In the genomic region with DNA sequence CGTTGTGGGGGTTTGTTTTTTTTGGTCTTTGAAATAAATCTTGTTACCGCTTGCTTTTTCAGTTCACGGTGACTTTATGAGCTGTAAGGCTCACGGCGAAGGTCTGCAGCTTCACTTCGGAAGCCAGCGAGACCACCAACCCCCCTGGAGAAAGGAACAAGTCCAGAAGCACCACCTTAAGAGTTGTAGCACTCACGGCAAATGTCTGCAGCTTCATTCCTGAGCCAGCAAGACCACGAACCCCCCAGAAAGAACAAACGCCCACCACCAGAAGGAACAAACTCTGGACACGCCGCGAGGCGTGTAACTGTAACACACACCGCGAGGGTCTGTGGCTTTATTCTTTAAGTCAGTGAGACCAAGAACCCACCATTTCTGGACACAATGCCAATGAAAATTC, we compare ENCODE assay signal across 19 cellular contexts. TPM values are rescaled to one million over a fixed set of nuclear protein-coding genes. Genes with fewer than 3 reads are reported as not detected.
DNase-seq lines count a peak whose midpoint lies in the region; ATAC-seq and TF ChIP-seq lines count a peak whose summit lies in the region.
"Had no signal": no experiment of that assay in that cellular context is flagged by ENCODE, and none has a peak within 500 bp of the region (broad histone marks: within the 10 kb centered on the region; RNA-seq: fewer than 3 reads in every experiment).

No MANE protein-coding gene starts in this region.

- H4K20me1 ChIP-seq in Loucy (ENCODE audit: insufficient read depth, low read length, poor library complexity, severe bottlenecking): no peaks in the 10 kb centered on the region
- no peaks in the 10 kb centered on the region for H4K20me1 ChIP-seq in mammary epithelial cell (ENCODE audit: insufficient read depth, low read length)

- no peaks in the 10 kb centered on the region for H3K9me3 ChIP-seq in Loucy (ENCODE audit: insufficient read depth, low read depth, low read length)
- H3K9me3 ChIP-seq in mammary epithelial cell (replicated peaks; ENCODE audit: insufficient read depth, low read length): no peaks in the 10 kb centered on the region
- no peaks in the 10 kb centered on the region for H3K9me3 ChIP-seq in thymus (ENCODE audit: control insufficient read depth)
- H3K9me3 ChIP-seq in upper lobe of left lung: no peaks in the 10 kb centered on the region
- no peaks in the 10 kb centered on the region for H3K9me3 ChIP-seq in mucosa of descending colon
- H3K9me3 ChIP-seq: ovary, testis had no signal

- CTCF ChIA-PET in mammary epithelial cell (lab: Charles Lee; ENCODE audit: low non-redundant PET): interaction anchor here (0.6 kb wide), 1 partner anchor 73 kb away, joined by 4 read pairs; no protein-coding TSS in a partner anchor

- intact Hi-C loops in mammary epithelial cell (cut with micrococcal nuclease) (no loop called here), mucosa of descending colon (cut with DNase I, micrococcal nuclease) (no loop called here)

- no peaks in the 10 kb centered on the region for H3K9me3 Mint-ChIP-seq in nephron
- H3K9me3 Mint-ChIP-seq: activated B cell treated with CpG ODN at 0.5 μM for 24 hours; activated CD8-positive, alpha-beta T cell treated with anti-CD3 and anti-CD28 coated beads for 36 hours; activated naive CD4-positive, alpha-beta T cell treated with anti-CD3 and anti-CD28 coated beads, Interleukin-2, amount 50 U/mL, for 24 hours; dendritic cell treated with granulocyte-macrophage colony-stimulating factor and Interleukin-4, amounts not matched to agents 40 ng/mL and 50 ng/mL, for 4 days; stimulated activated effector memory CD8-positive, alpha-beta T cell treated with anti-CD3 and anti-CD28 coated beads, Interleukin-12 subunit alpha, Interleukin-12 subunit beta, amount 100 ng/mL, for 72 hours had no signal

- H3K4me3 ChIP-seq in Loucy (ENCODE audit: low read length, poor library complexity, severe bottlenecking): no peak overlapping the region
- no peak overlapping the region for H3K4me3 ChIP-seq in mammary epithelial cell (replicated peaks in 1 of 3; ENCODE audit: insufficient read depth in 1 of 3, low read depth in 2 of 3, low read length in 3 of 3)
- H3K4me3 ChIP-seq in thymus (ENCODE audit: low read length): no peak overlapping the region
- H3K4me3 ChIP-seq in upper lobe of left lung: no peak overlapping the region
- no peak overlapping the region for H3K4me3 ChIP-seq in mucosa of descending colon
- H3K4me3 ChIP-seq: hepatocyte, ovary, SK-N-MC had no signal

- H3K27me3 Mint-ChIP-seq in nephron (ENCODE audit: low read depth): peaks cover 14% of the 10 kb centered on the region
- H3K27me3 Mint-ChIP-seq: activated B cell treated with CpG ODN at 0.5 μM for 24 hours; activated naive CD4-positive, alpha-beta T cell treated with anti-CD3 and anti-CD28 coated beads, Interleukin-2, amount 50 U/mL, for 24 hours had no signal

- no peak for TF ChIP-seq EP300 in upper lobe of left lung (IDR thresholded peaks at IDR 0.05)

- H3K27ac ChIP-seq in mammary epithelial cell (ENCODE audit: insufficient read depth, low read depth, low read length) (no peak overlapping the region), thymus (ENCODE audit: low read depth) (peak overlapping the region; percentile 42), upper lobe of left lung (peak overlapping the region in 2 of 4 donors; percentile 42 to 44)
- H3K27ac ChIP-seq: foreskin keratinocyte, hepatocyte, ovary, SK-N-MC had no signal

- H3K4me1 ChIP-seq in Loucy (ENCODE audit: insufficient read depth, low read length, poor library complexity, severe bottlenecking): peaks cover 9% of the 10 kb centered on the region
- H3K4me1 ChIP-seq in mammary epithelial cell (ENCODE audit: insufficient read depth, low read length): peaks cover 24% of the 10 kb centered on the region
- no peaks in the 10 kb centered on the region for H3K4me1 ChIP-seq in thymus (ENCODE audit: control insufficient read depth, insufficient read depth, low read length)
- H3K4me1 ChIP-seq in upper lobe of left lung: peaks cover 28 to 50% (median 36%) of the 10 kb centered on the region in 4 donors
- no peaks in the 10 kb centered on the region for H3K4me1 ChIP-seq in mucosa of descending colon (ENCODE audit: low read depth)
- H3K4me1 ChIP-seq: foreskin keratinocyte had no signal

- TF ChIP-seq CTCF in Loucy (conservative IDR thresholded peaks at IDR 0.05; ENCODE audit: low read length) (no peak), mammary epithelial cell (conservative IDR thresholded peaks at IDR 0.05 in 1 of 2, IDR thresholded peaks at IDR 0.05 in 1 of 2; ENCODE audit: extremely low read depth in 1 of 2, insufficient read depth in 1 of 2, low read depth in 1 of 2, low read length in 2 of 2) (no peak), nephron (IDR thresholded peaks at IDR 0.05; ENCODE audit: unreplicated experiment in 3 of 3) (no peak), upper lobe of left lung (IDR thresholded peaks at IDR 0.05) (no peak), mucosa of descending colon (IDR thresholded peaks at IDR 0.05) (no peak)

- peak overlapping the region in 2 of 3 experiments; percentile 29 to 43 for H3K4me3 Mint-ChIP-seq in nephron
- H3K4me3 Mint-ChIP-seq: activated CD8-positive, alpha-beta T cell treated with anti-CD3 and anti-CD28 coated beads for 36 hours; activated naive CD4-positive, alpha-beta T cell treated with anti-CD3 and anti-CD28 coated beads, Interleukin-2, amount 50 U/mL, for 24 hours had no signal

- H3K36me3 ChIP-seq in Loucy (ENCODE audit: insufficient read depth, low read length) (no peaks in the 10 kb centered on the region), mammary epithelial cell (ENCODE audit: insufficient read depth, low read length) (no peaks in the 10 kb centered on the region), thymus (ENCODE audit: control insufficient read depth, insufficient read depth) (no peaks in the 10 kb centered on the region), upper lobe of left lung (peaks cover 0 to 3% (median 0%) of the 10 kb centered on the region in 4 donors), mucosa of descending colon (ENCODE audit: low read depth) (no peaks in the 10 kb centered on the region)
- H3K36me3 ChIP-seq: ovary had no signal

- H3K27me3 ChIP-seq in Loucy (ENCODE audit: insufficient read depth, low read length, poor library complexity, severe bottlenecking) (no peaks in the 10 kb centered on the region), mammary epithelial cell (ENCODE audit: insufficient read depth, low read length) (no peaks in the 10 kb centered on the region), thymus (ENCODE audit: control insufficient read depth, insufficient read depth) (no peaks in the 10 kb centered on the region), upper lobe of left lung (no peaks in the 10 kb centered on the region)
- H3K27me3 ChIP-seq: hepatocyte, ovary, testis had no signal

- H3K4me1 Mint-ChIP-seq in nephron: peaks cover 27% of the 10 kb centered on the region

- no peaks in the 10 kb centered on the region for H3K9me2 ChIP-seq in Loucy (replicated peaks; ENCODE audit: low read depth, low read length)

- in situ Hi-C loops in mammary epithelial cell (cut with MboI; ENCODE audit: low sequenced_read_pairs in 2 of 2): loop anchor here in 1 of 2 donors (10.0 kb wide), 1 partner anchor 71 kb away; no protein-coding TSS in a partner anchor

- ATAC-seq in upper lobe of left lung (ENCODE audit: low FRiP score in 2 of 2) (no peak), mucosa of descending colon (no peak)

- peak overlapping the region; percentile 19; the same call in 1 of the 2 replicates for H2AFZ ChIP-seq in Loucy (ENCODE audit: low read length)
- H2AFZ ChIP-seq in mammary epithelial cell (ENCODE audit: low read depth, low read length): peak overlapping the region; percentile 73
- H2AFZ ChIP-seq: hepatocyte had no signal

- DNase-seq in mammary epithelial cell (no peak), DMS79 (lab: John Stamatoyannopoulos, UW) (no peak), upper lobe of left lung (no peak), mucosa of descending colon (no peak)

- TF ChIP-seq POLR2A in upper lobe of left lung (IDR thresholded peaks at IDR 0.05): no peak

- WGBS in mammary epithelial cell (ENCODE audit: low coverage, missing lambda C conversion rate): 23% methylated on average over 14 of the region's 16 CpGs
- 83% methylated on average over 16 of the region's 16 CpGs for WGBS in thymus
- WGBS in upper lobe of left lung, 2 donors: 80 to 87% methylated on average over 15 to 16 of the region's 16 CpGs

- H3K9ac ChIP-seq in Loucy (ENCODE audit: low read depth, low read length, poor library complexity, severe bottlenecking) (no peak overlapping the region), mammary epithelial cell (ENCODE audit: insufficient read depth, low read length) (no peak overlapping the region)

- dilution Hi-C loops in mammary epithelial cell (cut with HindIII; ENCODE audit: low sequenced_read_pairs): no loop called here

- 0 out of 2 replicates have a peak, but pooled peaks cover 3% of the 10 kb centered on the region for H3F3A ChIP-seq in Loucy (ENCODE audit: low read depth)

- H3K79me2 ChIP-seq in Loucy (ENCODE audit: insufficient read depth, low read length) (no peaks in the 10 kb centered on the region), mammary epithelial cell (ENCODE audit: insufficient read depth, low read length) (no peaks in the 10 kb centered on the region)
- H3K79me2 ChIP-seq: hepatocyte had no signal

- H3K36me3 Mint-ChIP-seq in nephron (ENCODE audit: low read depth): no peaks in the 10 kb centered on the region
- H3K36me3 Mint-ChIP-seq: stimulated activated effector memory CD8-positive, alpha-beta T cell treated with anti-CD3 and anti-CD28 coated beads, Interleukin-12 subunit alpha, Interleukin-12 subunit beta, amount 100 ng/mL, for 72 hours had no signal

- H3K4me2 ChIP-seq in Loucy (ENCODE audit: low read depth, low read length, poor library complexity, severe bottlenecking) (peak overlapping the region; percentile 43), mammary epithelial cell (ENCODE audit: insufficient read depth, low read depth, low read length) (peak overlapping the region; percentile 56)

- peak overlapping the region; percentile 23 to 88 (median 79) for H3K27ac Mint-ChIP-seq in nephron
- H3K27ac Mint-ChIP-seq: activated B cell treated with CpG ODN at 0.5 μM for 24 hours; activated CD8-positive, alpha-beta T cell treated with anti-CD3 and anti-CD28 coated beads for 36 hours; activated naive CD4-positive, alpha-beta T cell treated with anti-CD3 and anti-CD28 coated beads, Interleukin-2, amount 50 U/mL, for 24 hours; dendritic cell treated with granulocyte-macrophage colony-stimulating factor and Interleukin-4, amounts not matched to agents 40 ng/mL and 50 ng/mL, for 4 days; stimulated activated effector memory CD8-positive, alpha-beta T cell treated with anti-CD3 and anti-CD28 coated beads, Interleukin-12 subunit alpha, Interleukin-12 subunit beta, amount 100 ng/mL, for 72 hours had no signal

- no TSS peak for BruUV-seq in mammary epithelial cell (replicated peaks; lab: Mats Ljungman, UMichigan)

RNA-seq across cellular contexts. Expression of a gene that starts 28.9 kb away (rescaled TPM):
- total RNA-seq in mammary epithelial cell (not detected), upper lobe of left lung (under 1 TPM in 1 of 6 donors, not detected in 5; 0.30 TPM), mucosa of descending colon (not detected)
- polyA plus RNA-seq in mammary epithelial cell (not detected), thymus (0.09 TPM)
- not detected for polyA minus RNA-seq in mammary epithelial cell
- total RNA-seq: activated B cell treated with CpG ODN at 0.5 μM for 24 hours; activated CD8-positive, alpha-beta T cell treated with anti-CD3 and anti-CD28 coated beads for 36 hours; foreskin keratinocyte; hepatocyte; myocyte; NCI-H460 had no signal
- polyA plus RNA-seq: foreskin keratinocyte, hepatocyte had no signal

RNA-seq across cellular contexts. Expression of a gene that starts 59.0 kb away (rescaled TPM):
- total RNA-seq in mammary epithelial cell (10 to 100 TPM; 38.7 to 55.5 TPM), upper lobe of left lung (100 to 1,000 TPM in 2 of 6 donors, 10 to 100 TPM in 4; 63.1 to 247 (median 92.9) TPM), mucosa of descending colon (10 to 100 TPM; 27.6 to 52.2 (median 35.6) TPM)
- polyA plus RNA-seq in mammary epithelial cell (16.8 TPM), thymus (35.7 TPM)
- polyA minus RNA-seq in mammary epithelial cell: 54.1 TPM
